In the genomic region with DNA sequence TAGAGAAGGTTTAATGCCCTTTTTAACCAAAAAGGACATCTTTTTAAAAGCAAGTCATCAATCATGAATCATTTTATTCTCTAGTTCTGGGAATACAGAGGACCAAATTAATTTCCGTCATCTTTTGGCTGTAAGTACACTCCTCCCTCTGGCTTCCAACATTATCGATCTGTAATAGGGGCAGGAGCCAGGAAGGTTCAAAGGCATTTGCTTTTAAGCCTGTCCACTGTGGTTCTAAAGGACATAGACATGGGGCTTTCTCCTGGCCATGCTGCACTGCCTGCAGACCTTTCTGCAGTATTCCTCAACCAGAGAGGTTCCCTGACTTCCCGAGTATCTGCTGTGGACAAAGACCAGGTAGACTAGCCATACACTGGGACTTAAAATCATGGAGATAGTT, we compare ENCODE assay signal across 34 cellular contexts.
"Had no signal": no experiment of that assay in that cellular context is flagged by ENCODE, and none has a peak within 500 bp of the region (broad histone marks: within the 10 kb centered on the region; RNA-seq: fewer than 3 reads in every experiment).

No MANE protein-coding gene starts in this region.

- DNase-seq: Karpas-422, Kasumi-1, MG63, MM.1S, MV-4-11, NCI-H1048, NCI-H1092 treated with DMSO at 0.1 percent for 48 hours, NCI-H1105, NCI-H1105 treated with DMSO at 0.1 percent for 48 hours, NCI-H1417, NCI-H1417 treated with DMSO at 0.1 percent for 48 hours, NCI-H1436, NCI-H1436 treated with DMSO at 0.1 percent for 48 hours, NCI-H146, NCI-H1694, NCI-H1694 treated with DMSO at 0.1 percent for 48 hours, NCI-H187, NCI-H187 treated with DMSO at 0.1 percent for 48 hours, NCI-H1930, NCI-H2029, NCI-H2029 treated with DMSO at 0.1 percent for 48 hours, NCI-H2081, NCI-H2081 treated with DMSO at 0.1 percent for 48 hours, NCI-H2107, NCI-H2171, NCI-H2171 treated with DMSO at 0.1 percent for 48 hours, NCI-H2227 treated with DMSO at 0.1 percent for 48 hours, NCI-H226, NCI-H345, NCI-H446, NCI-H446 treated with DMSO at 0.1 percent for 48 hours, NCI-H510A, NCI-H510A treated with DMSO at 0.1 percent for 48 hours had no signal

- H3K27me3 ChIP-seq: MG63 had no signal

- H3K9ac ChIP-seq: KMS-11 had no signal

- H3K27ac ChIP-seq: KMS-11 had no signal

- H3K36me3 ChIP-seq: MG63 had no signal

- H3K4me3 ChIP-seq: MG63 had no signal

- H3K9me3 ChIP-seq: MG63 had no signal

- H3K4me2 ChIP-seq: KMS-11 had no signal
